1 cellular context compared by ENCODE assay signal in the genomic region with DNA sequence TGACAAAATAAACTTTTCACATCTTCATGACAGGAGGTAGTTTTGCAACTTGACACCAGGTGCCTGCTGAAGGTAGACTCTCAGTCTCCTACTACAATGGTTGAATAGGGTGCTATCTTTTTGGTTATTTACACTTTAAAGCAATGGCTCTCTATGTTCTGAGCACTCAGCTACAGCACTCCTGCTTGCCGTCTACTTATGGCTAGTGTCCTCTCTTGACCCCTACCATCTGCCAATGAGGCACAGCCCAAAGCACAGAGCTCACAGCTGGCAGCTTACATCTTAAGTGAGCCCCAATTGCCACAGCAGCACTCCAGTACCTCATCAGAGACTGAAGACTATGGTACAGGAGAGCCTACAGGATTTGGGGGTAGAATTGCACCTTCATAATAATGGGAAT.
TF ChIP-seq lines count a peak whose summit lies in the region.

No MANE protein-coding gene starts in this region.

TF ChIP-seq in WTC11, 78 proteins besides CTCF, POLR2A, EP300 and RAD21 (continued from another document):
- TF ChIP-seq, protein P1, sequence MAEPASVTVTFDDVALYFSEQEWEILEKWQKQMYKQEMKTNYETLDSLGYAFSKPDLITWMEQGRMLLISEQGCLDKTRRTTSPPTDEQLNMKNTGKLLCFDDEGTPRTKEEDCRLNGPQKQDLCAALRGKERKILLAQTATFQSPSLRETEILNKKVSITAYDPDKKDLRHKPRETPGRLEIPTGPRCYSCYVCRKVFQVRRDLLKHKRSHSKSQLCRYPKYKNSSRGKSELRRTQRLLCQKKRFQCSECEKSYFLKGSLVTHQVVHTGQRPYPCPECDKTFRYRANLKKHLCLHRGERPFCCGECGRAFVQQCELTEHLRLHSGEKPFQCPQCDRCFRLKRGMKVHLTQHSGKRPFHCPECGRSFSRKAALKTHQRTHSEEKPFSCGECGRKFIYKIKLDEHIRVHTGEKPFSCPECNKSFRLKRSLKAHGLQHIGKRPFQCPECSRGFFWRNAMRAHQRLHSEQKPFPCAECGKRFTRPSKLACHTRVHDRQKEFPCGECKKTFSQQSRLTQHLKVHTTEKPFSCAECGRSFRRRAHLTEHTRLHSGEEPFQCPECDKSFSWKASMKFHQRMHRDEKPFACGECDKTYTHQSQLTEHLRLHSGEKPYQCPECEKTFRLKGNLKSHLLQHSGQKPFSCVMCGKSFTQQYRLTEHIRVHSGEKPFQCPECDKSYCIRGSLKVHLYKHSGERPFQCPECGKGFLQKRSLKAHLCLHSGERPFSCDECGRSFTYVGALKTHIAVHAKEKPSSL (CRISPR knock-in tag; conservative IDR thresholded peaks at IDR 0.05) = no peak
- no peak for TF ChIP-seq HMGA2 (CRISPR knock-in tag; IDR thresholded peaks at IDR 0.05)
- TF ChIP-seq RORB (CRISPR knock-in tag; IDR thresholded peaks at IDR 0.05) = no peak
- TF ChIP-seq, protein P2, sequence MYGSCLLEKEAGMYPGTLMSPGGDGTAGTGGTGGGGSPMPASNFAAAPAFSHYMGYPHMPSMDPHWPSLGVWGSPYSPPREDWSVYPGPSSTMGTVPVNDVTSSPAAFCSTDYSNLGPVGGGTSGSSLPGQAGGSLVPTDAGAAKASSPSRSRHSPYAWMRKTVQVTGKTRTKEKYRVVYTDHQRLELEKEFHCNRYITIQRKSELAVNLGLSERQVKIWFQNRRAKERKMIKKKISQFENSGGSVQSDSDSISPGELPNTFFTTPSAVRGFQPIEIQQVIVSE (CRISPR knock-in tag; IDR thresholded peaks at IDR 0.05; ENCODE audit: borderline replicate concordance) = no peak
- TF ChIP-seq, protein P3, sequence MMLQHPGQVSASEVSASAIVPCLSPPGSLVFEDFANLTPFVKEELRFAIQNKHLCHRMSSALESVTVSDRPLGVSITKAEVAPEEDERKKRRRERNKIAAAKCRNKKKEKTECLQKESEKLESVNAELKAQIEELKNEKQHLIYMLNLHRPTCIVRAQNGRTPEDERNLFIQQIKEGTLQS (CRISPR knock-in tag; conservative IDR thresholded peaks at IDR 0.05) = no peak
- no peak for TF ChIP-seq JUN (CRISPR knock-in tag; IDR thresholded peaks at IDR 0.05)
TF ChIP-seq in WTC11: peak in this region for 0.
